ENCODE assay signal across 1 cellular context in genomic region chr11:15707194-15707593, GRCh38.
TF ChIP-seq lines count a peak whose summit lies in the region.

No MANE protein-coding gene starts in this region.

TF ChIP-seq in H1, 55 proteins besides CTCF, POLR2A, EP300 and RAD21 (continued from another document):
- TF ChIP-seq CHD7 (IDR thresholded peaks at IDR 0.05; ENCODE audit: insufficient replicate concordance, low read length) = no peak
- TF ChIP-seq EZH2 (IDR thresholded peaks at IDR 0.05; ENCODE audit: low read depth, low read length, severe bottlenecking) = no peak
- no peak for TF ChIP-seq JUND (IDR thresholded peaks at IDR 0.05; ENCODE audit: low read length)
- TF ChIP-seq BACH1 (IDR thresholded peaks at IDR 0.05; ENCODE audit: low read length) = no peak
- TF ChIP-seq KDM5A (IDR thresholded peaks at IDR 0.05; ENCODE audit: low read length) = no peak
- no peak for TF ChIP-seq SP1 (IDR thresholded peaks at IDR 0.05; ENCODE audit: low read depth, low read length)
- TF ChIP-seq CBX5 (IDR thresholded peaks at IDR 0.05; ENCODE audit: low read depth, low read length) = no peak
- TF ChIP-seq CBX8 (IDR thresholded peaks at IDR 0.05; ENCODE audit: borderline replicate concordance, low read depth, low read length) = no peak
- no peak for TF ChIP-seq TAF1 (IDR thresholded peaks at IDR 0.05; ENCODE audit: low read depth, low read length)
- TF ChIP-seq ZNF274 (IDR thresholded peaks at IDR 0.05; ENCODE audit: borderline replicate concordance, extremely low read depth, low read length) = no peak
- no peak for TF ChIP-seq E2F6 (IDR thresholded peaks at IDR 0.05)
- no peak for TF ChIP-seq ATF2 (IDR thresholded peaks at IDR 0.05; ENCODE audit: low read length)
